ENCODE assay signal across 1 cellular context in the genomic region with DNA sequence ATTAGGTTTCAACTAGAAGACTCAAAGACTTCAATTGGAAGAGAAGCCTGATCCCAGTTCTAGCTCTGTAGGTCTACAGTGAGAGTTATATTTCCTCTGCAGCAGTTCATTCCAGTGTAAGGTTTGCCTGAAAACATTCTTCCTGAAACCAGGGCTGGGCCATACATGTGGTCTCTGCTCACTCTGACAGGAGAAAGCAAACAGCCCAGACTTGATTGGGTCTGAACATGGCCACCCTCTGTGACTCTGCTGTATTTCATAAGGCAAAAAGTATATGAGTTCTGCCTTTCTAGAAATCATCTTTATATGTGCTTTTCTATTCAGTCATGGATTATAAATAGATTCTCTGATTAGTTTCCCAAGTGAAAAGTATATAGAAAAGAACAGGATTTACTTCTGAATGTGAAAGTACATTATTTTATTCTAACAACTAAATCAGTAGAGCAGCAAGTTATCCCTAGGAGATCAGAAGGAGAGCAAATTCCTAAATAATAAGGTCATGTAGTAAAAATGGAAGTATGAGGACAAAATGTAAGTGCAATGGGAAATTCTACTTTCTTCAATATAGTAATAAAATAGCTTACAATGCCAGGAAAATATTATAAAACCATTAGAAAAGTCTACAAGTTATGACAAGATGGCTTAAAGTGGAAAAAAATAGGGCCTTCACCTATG.
TF ChIP-seq lines count a peak whose summit lies in the region.

No MANE protein-coding gene starts in this region.

TF ChIP-seq in endothelial cell of umbilical vein, 7 proteins besides CTCF, POLR2A, EP300 and RAD21:
- TF ChIP-seq EZH2 (IDR thresholded peaks at IDR 0.05; ENCODE audit: borderline replicate concordance, low read depth, low read length, severe bottlenecking): no peak
- TF ChIP-seq POLR2AphosphoS5 (IDR thresholded peaks at IDR 0.05; ENCODE audit: insufficient read depth, low read depth, low read length): no peak
- TF ChIP-seq MYC (IDR thresholded peaks at IDR 0.05; ENCODE audit: low read depth, low read length): no peak
